1 cellular context compared by ENCODE assay signal in genomic region chr17:37488009-37488604, GRCh38.
TF ChIP-seq lines count a peak whose summit lies in the region.

No MANE protein-coding gene starts in this region.

TF ChIP-seq in HepG2, 621 proteins besides CTCF, POLR2A, EP300 and RAD21 (continued from another document and continues in another):
- no peak; the same call in 1 of the 2 replicates for TF ChIP-seq ARID4A (CRISPR knock-in tag; IDR thresholded peaks at IDR 0.05; ENCODE audit: borderline replicate concordance)
- TF ChIP-seq ZNF121 (CRISPR knock-in tag; IDR thresholded peaks at IDR 0.05) = no peak
- TF ChIP-seq ZXDC (CRISPR knock-in tag; IDR thresholded peaks at IDR 0.05) = no peak
- no peak for TF ChIP-seq CENPBD1 (CRISPR knock-in tag; IDR thresholded peaks at IDR 0.05; ENCODE audit: borderline replicate concordance, low read depth)
- no peak for TF ChIP-seq GLMP (CRISPR knock-in tag; IDR thresholded peaks at IDR 0.05; ENCODE audit: borderline replicate concordance)
- no peak for TF ChIP-seq ATF5 (CRISPR knock-in tag; IDR thresholded peaks at IDR 0.05; ENCODE audit: low read depth)
- no peak for TF ChIP-seq ZNF841 (CRISPR knock-in tag; IDR thresholded peaks at IDR 0.05; ENCODE audit: borderline replicate concordance)
- TF ChIP-seq JDP2 (CRISPR knock-in tag; IDR thresholded peaks at IDR 0.05; ENCODE audit: borderline replicate concordance) = no peak
- TF ChIP-seq ZNF713 (CRISPR knock-in tag; IDR thresholded peaks at IDR 0.05) = no peak
- TF ChIP-seq ZNF562 (CRISPR knock-in tag; IDR thresholded peaks at IDR 0.05; ENCODE audit: borderline replicate concordance) = no peak
- TF ChIP-seq ZNF550 (CRISPR knock-in tag; IDR thresholded peaks at IDR 0.05; ENCODE audit: borderline replicate concordance) = no peak
- no peak for TF ChIP-seq ZNF367 (CRISPR knock-in tag; IDR thresholded peaks at IDR 0.05; ENCODE audit: borderline replicate concordance)
- no peak for TF ChIP-seq ZNF354B (CRISPR knock-in tag; IDR thresholded peaks at IDR 0.05)
- TF ChIP-seq SIN3A (IDR thresholded peaks at IDR 0.05; ENCODE audit: borderline replicate concordance, low read depth, low read length) = no peak
- TF ChIP-seq CEBPB (IDR thresholded peaks at IDR 0.05; ENCODE audit: borderline replicate concordance, low read depth, low read length) = no peak
- no peak for TF ChIP-seq BRF2 (CRISPR knock-in tag; IDR thresholded peaks at IDR 0.05)
- 0 out of 2 replicates have a peak, but pooled peaks have one; percentile 7 for TF ChIP-seq TCF7 (IDR thresholded peaks at IDR 0.05; ENCODE audit: low read depth)
- no peak for TF ChIP-seq ZNF672 (CRISPR knock-in tag; IDR thresholded peaks at IDR 0.05)
- TF ChIP-seq ZMAT3 (CRISPR knock-in tag; conservative IDR thresholded peaks at IDR 0.05) = no peak
- TF ChIP-seq ZNF883 (CRISPR knock-in tag; IDR thresholded peaks at IDR 0.05; ENCODE audit: not compliant biosample characterization) = no peak
- no peak for TF ChIP-seq ZNF274 (CRISPR knock-in tag; IDR thresholded peaks at IDR 0.05)
- TF ChIP-seq ZMAT5 (CRISPR knock-in tag; IDR thresholded peaks at IDR 0.05; ENCODE audit: borderline replicate concordance, low read depth) = no peak
- TF ChIP-seq THAP9 (CRISPR knock-in tag; IDR thresholded peaks at IDR 0.05; ENCODE audit: borderline replicate concordance) = no peak
- TF ChIP-seq NRL (CRISPR knock-in tag; IDR thresholded peaks at IDR 0.05; ENCODE audit: borderline replicate concordance) = no peak
- TF ChIP-seq HMGA1 (CRISPR knock-in tag; conservative IDR thresholded peaks at IDR 0.05) = no peak
- no peak for TF ChIP-seq ZNF605 (CRISPR knock-in tag; IDR thresholded peaks at IDR 0.05)
- peak; percentile 41; the same call in 1 of the 2 replicates for TF ChIP-seq STAT5B (CRISPR knock-in tag; IDR thresholded peaks at IDR 0.05)
- peak; percentile 45; the same call in 1 of the 2 replicates for TF ChIP-seq CBX5 (CRISPR knock-in tag; IDR thresholded peaks at IDR 0.05; ENCODE audit: borderline replicate concordance)
- TF ChIP-seq ZNF557 (CRISPR knock-in tag; IDR thresholded peaks at IDR 0.05) = no peak
- no peak for TF ChIP-seq ZNF407 (CRISPR knock-in tag; IDR thresholded peaks at IDR 0.05; ENCODE audit: not compliant biosample characterization)
- TF ChIP-seq ZNF678 (CRISPR knock-in tag; IDR thresholded peaks at IDR 0.05) = no peak
- TF ChIP-seq FOXJ3 (CRISPR knock-in tag; IDR thresholded peaks at IDR 0.05; ENCODE audit: borderline replicate concordance) = peak; percentile 13; the same call in 1 of the 2 replicates
- no peak for TF ChIP-seq ZFAT (CRISPR knock-in tag; conservative IDR thresholded peaks at IDR 0.05)
- peak; percentile 93 for TF ChIP-seq FOXO1 (CRISPR knock-in tag; IDR thresholded peaks at IDR 0.05)
- TF ChIP-seq HOXA9 (CRISPR knock-in tag; IDR thresholded peaks at IDR 0.05; ENCODE audit: borderline replicate concordance) = no peak
- TF ChIP-seq U2AF1 (optimal IDR thresholded peaks at IDR 0.05; ENCODE audit: low read depth, low read length) = no peak
- TF ChIP-seq GATA4 (IDR thresholded peaks at IDR 0.05; ENCODE audit: borderline replicate concordance, low read depth) = no peak
- TF ChIP-seq NCOA2 (CRISPR knock-in tag; IDR thresholded peaks at IDR 0.05) = peak; percentile 76
- peak; percentile 83; the same call in 1 of the 2 replicates for TF ChIP-seq FOXK1 (CRISPR knock-in tag; IDR thresholded peaks at IDR 0.05; ENCODE audit: borderline replicate concordance, low read depth)
- no peak for TF ChIP-seq NPAS2 (CRISPR knock-in tag; IDR thresholded peaks at IDR 0.05; ENCODE audit: borderline replicate concordance)
